In genomic region chr6:13302291-13302690, GRCh38 we compare ENCODE assay signal across 9 cellular contexts. TPM values are rescaled to one million over a fixed set of nuclear protein-coding genes. Genes with fewer than 3 reads are reported as not detected.
DNase-seq lines count a peak whose midpoint lies in the region; ATAC-seq and TF ChIP-seq lines count a peak whose summit lies in the region.
"Had no signal": no experiment of that assay in that cellular context is flagged by ENCODE, and none has a peak within 500 bp of the region (broad histone marks: within the 10 kb centered on the region; RNA-seq: fewer than 3 reads in every experiment).

No MANE protein-coding gene starts in this region.

- H3K4me1 Mint-ChIP-seq in CD8-positive, alpha-beta T cell (ENCODE audit: low read depth), result peaks cover 11% of the 10 kb centered on the region
- peaks cover 27% of the 10 kb centered on the region for H3K4me1 Mint-ChIP-seq in activated naive CD8-positive, alpha-beta T cell treated with anti-CD3 and anti-CD28 coated beads for 36 hours

- intact Hi-C loops in CD8-positive, alpha-beta T cell (cut with DNase I, micrococcal nuclease), result no loop called here
- intact Hi-C loops in left ventricle myocardium inferior (cut with micrococcal nuclease), result no loop called here

- H3K36me3 ChIP-seq in CD8-positive, alpha-beta T cell (ENCODE audit: insufficient read depth, low read length), result peaks cover 7% of the 10 kb centered on the region
- H3K36me3 ChIP-seq in left ventricle myocardium inferior, result peaks cover 69% of the 10 kb centered on the region

- H3K27ac ChIP-seq in CD8-positive, alpha-beta T cell (ENCODE audit: low read depth, low read length), result no peak overlapping the region
- peak overlapping the region; percentile 71 for H3K27ac ChIP-seq in left ventricle myocardium inferior (replicated peaks)

- no peak overlapping the region for H3K4me3 ChIP-seq in CD8-positive, alpha-beta T cell (ENCODE audit: low read depth, low read length)
- H3K4me3 ChIP-seq in left ventricle myocardium inferior, result peak overlapping the region; percentile 43

- H3K9me3 ChIP-seq in CD8-positive, alpha-beta T cell (ENCODE audit: low read length), result no peaks in the 10 kb centered on the region
- no peaks in the 10 kb centered on the region for H3K9me3 ChIP-seq in left ventricle myocardium inferior (replicated peaks)

- no peak overlapping the region for H3K4me3 Mint-ChIP-seq in CD8-positive, alpha-beta T cell
- no peak overlapping the region for H3K4me3 Mint-ChIP-seq in activated naive CD8-positive, alpha-beta T cell treated with anti-CD3 and anti-CD28 coated beads for 36 hours

- no peak for DNase-seq in CD8-positive, alpha-beta T cell
- DNase-seq in activated naive CD8-positive, alpha-beta T cell treated with anti-CD3 and anti-CD28 coated beads for 36 hours, result no peak
- DNase-seq in left ventricle myocardium inferior (no peak), putamen (ENCODE audit: low spot score) (peak; percentile 75), NCI-H2107 (lab: John Stamatoyannopoulos, UW) (no peak)
- no peak for DNase-seq in activated effector memory CD4-positive, alpha-beta T cell treated with anti-CD3 and anti-CD28 coated beads, Interleukin-2, amount 50 U/mL, for 16 hours
- DNase-seq: NCI-H526 had no signal

- H3K27me3 ChIP-seq in CD8-positive, alpha-beta T cell (ENCODE audit: insufficient read depth, low read length), result no peaks in the 10 kb centered on the region
- no peaks in the 10 kb centered on the region for H3K27me3 ChIP-seq in left ventricle myocardium inferior (ENCODE audit: low read depth)

- peaks cover 4% of the 10 kb centered on the region for H3K4me1 ChIP-seq in CD8-positive, alpha-beta T cell (ENCODE audit: insufficient read depth, low read length)
- H3K4me1 ChIP-seq in left ventricle myocardium inferior, result peaks cover 51% of the 10 kb centered on the region

- no peak for TF ChIP-seq CTCF in CD8-positive, alpha-beta T cell (IDR thresholded peaks at IDR 0.05)
- TF ChIP-seq CTCF in left ventricle myocardium inferior (IDR thresholded peaks at IDR 0.05; ENCODE audit: borderline replicate concordance), result no peak

- peak overlapping the region; percentile 57 for H3K27ac Mint-ChIP-seq in CD8-positive, alpha-beta T cell
- peak overlapping the region; percentile 93 for H3K27ac Mint-ChIP-seq in activated naive CD8-positive, alpha-beta T cell treated with anti-CD3 and anti-CD28 coated beads for 36 hours

- H3K27me3 Mint-ChIP-seq in CD8-positive, alpha-beta T cell (ENCODE audit: low read depth), result no peaks in the 10 kb centered on the region
- H3K27me3 Mint-ChIP-seq in activated naive CD8-positive, alpha-beta T cell treated with anti-CD3 and anti-CD28 coated beads for 36 hours, result no peaks in the 10 kb centered on the region

- no peaks in the 10 kb centered on the region for H3K9me3 Mint-ChIP-seq in CD8-positive, alpha-beta T cell
- peaks cover 5% of the 10 kb centered on the region for H3K9me3 Mint-ChIP-seq in activated naive CD8-positive, alpha-beta T cell treated with anti-CD3 and anti-CD28 coated beads for 36 hours

- CTCF ChIA-PET in CD8-positive, alpha-beta T cell (lab: Charles Lee), result interaction anchor here (1.1 kb wide), 1 partner anchor 15 kb away, joined by 3 read pairs; no protein-coding TSS in a partner anchor

- ATAC-seq in CD8-positive, alpha-beta T cell, result no peak
- ATAC-seq in HG02798 (IDR thresholded peaks at IDR 0.05; ENCODE audit: poor library complexity, unreplicated experiment), result no peak
- no peak for ATAC-seq in HG03039 (IDR thresholded peaks at IDR 0.05; ENCODE audit: unreplicated experiment)

- POLR2A ChIA-PET in CD8-positive, alpha-beta T cell (lab: Charles Lee), result interaction anchor here (1.1 kb wide), 1 partner anchor 26 kb away, joined by 3 read pairs; the partner anchor contains the start of gene TBC1D7

- H3K36me3 Mint-ChIP-seq in CD8-positive, alpha-beta T cell, result peaks cover 88% of the 10 kb centered on the region
- peaks cover 41% of the 10 kb centered on the region for H3K36me3 Mint-ChIP-seq in activated naive CD8-positive, alpha-beta T cell treated with anti-CD3 and anti-CD28 coated beads for 36 hours

RNA-seq across cellular contexts. Expression of gene TBC1D7, which starts 26.0 kb away (rescaled TPM):
- total RNA-seq in CD8-positive, alpha-beta T cell, result 10 to 100 TPM; 13.7 to 16.0 TPM
- total RNA-seq in activated naive CD8-positive, alpha-beta T cell treated with anti-CD3 and anti-CD28 coated beads for 36 hours, result 10 to 100 TPM; 20.2 to 20.6 TPM
- total RNA-seq in left ventricle myocardium inferior, result 40.2 TPM
